Comparison of ENCODE assay signal across 7 cellular contexts in the genomic region with DNA sequence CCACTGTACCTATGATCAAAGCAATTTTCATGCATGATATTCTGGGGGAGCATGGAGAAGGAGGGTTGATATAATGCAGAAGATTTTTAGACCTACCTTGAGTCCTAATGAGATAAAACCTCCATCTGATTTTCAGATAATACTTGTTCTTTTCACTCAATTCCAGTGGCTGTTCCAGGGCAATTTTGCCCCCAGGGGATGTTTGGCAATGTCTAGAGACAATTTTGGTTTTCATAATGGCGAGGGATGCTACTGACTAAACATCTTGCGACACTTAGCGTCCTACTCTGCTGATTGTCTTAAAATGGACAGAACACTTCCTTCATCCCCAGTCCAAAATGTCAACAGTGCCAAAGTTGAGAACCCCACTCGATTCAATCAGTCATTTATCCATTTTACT. TPM values are rescaled to one million over a fixed set of nuclear protein-coding genes. Genes with fewer than 3 reads are reported as not detected.
"Had no signal": no experiment of that assay in that cellular context is flagged by ENCODE, and none has a peak within 500 bp of the region (broad histone marks: within the 10 kb centered on the region; RNA-seq: fewer than 3 reads in every experiment).

No MANE protein-coding gene starts in this region.

- H3K4me3 ChIP-seq: GM23338, K562 had no signal

- ATAC-seq: GM23338, K562 had no signal

- H3K4me2 ChIP-seq: GM23338 had no signal

- DNase-seq: H9, HCEC 1CT, IMR-90 had no signal

- H2AFZ ChIP-seq: GM23338 had no signal

RNA-seq across cellular contexts. Expression of gene AGBL1, which starts 26.6 kb away (rescaled TPM):
- total RNA-seq: H1, H9, HT-29, IMR-90, K562 had no signal
- polyA plus RNA-seq: GM23338, H1, IMR-90, K562 had no signal
